11 cellular contexts compared by ENCODE assay signal in genomic region chr4:38669233-38669632, GRCh38. TPM values are rescaled to one million over a fixed set of nuclear protein-coding genes. Genes with fewer than 3 reads are reported as not detected.
DNase-seq lines count a peak whose midpoint lies in the region; ATAC-seq and TF ChIP-seq lines count a peak whose summit lies in the region.
"Had no signal": no experiment of that assay in that cellular context is flagged by ENCODE, and none has a peak within 500 bp of the region (broad histone marks: within the 10 kb centered on the region; RNA-seq: fewer than 3 reads in every experiment).

No MANE protein-coding gene starts in this region.

- peaks cover 33% of the 10 kb centered on the region for H3F3A ChIP-seq in smooth muscle cell (ENCODE audit: low read depth)

- H2AFZ ChIP-seq in smooth muscle cell (ENCODE audit: low read depth) = no peak overlapping the region

- no peaks in the 10 kb centered on the region for H3K36me3 Mint-ChIP-seq in activated naive CD8-positive, alpha-beta T cell

- peak overlapping the region; percentile 79 for H3K27ac Mint-ChIP-seq in activated naive CD8-positive, alpha-beta T cell

- 57% methylated on average over 7 of the region's 7 CpGs for WGBS in smooth muscle cell (ENCODE audit: low lambda C conversion rate)

- no peaks in the 10 kb centered on the region for H3K27me3 Mint-ChIP-seq in activated naive CD8-positive, alpha-beta T cell

- H3K9me3 ChIP-seq in smooth muscle cell (replicated peaks; ENCODE audit: low read depth) = no peaks in the 10 kb centered on the region

- no peaks in the 10 kb centered on the region for H3K27me3 ChIP-seq in smooth muscle cell (ENCODE audit: low read depth)

- peak overlapping the region; percentile 30 for H3K4me3 Mint-ChIP-seq in activated naive CD8-positive, alpha-beta T cell

- DNase-seq in HUDEP-2 (lab: John Stamatoyannopoulos, UW; ENCODE audit: unreplicated experiment in 76 of 76) (peak in 39 of 76 experiments; percentile 5 to 56 (median 26)), islet precursor cell (peak; percentile 74), smooth muscle cell (lab: John Stamatoyannopoulos, UW; ENCODE audit: unreplicated experiment) (no peak), NAMALWA (ENCODE audit: low spot score) (no peak)
- DNase-seq in stimulated activated CD4-positive, alpha-beta T cell treated with anti-CD3 and anti-CD28 coated beads, Interleukin-1b, Interleukin-23, amount 100 ng/mL, for 48 hours = no peak
- DNase-seq: MV-4-11; stimulated activated CD4-positive, alpha-beta T cell treated with anti-CD3 and anti-CD28 coated beads, Interleukin-15, amount 100 ng/mL, for 24 hours; T1000 had no signal

- H3K4me1 Mint-ChIP-seq in activated naive CD8-positive, alpha-beta T cell (ENCODE audit: low read depth) = peaks cover 87% of the 10 kb centered on the region

- no peak for TF ChIP-seq CTCF in smooth muscle cell (IDR thresholded peaks at IDR 0.05; ENCODE audit: borderline replicate concordance, insufficient read depth, poor library complexity, severe bottlenecking)

- H3K4me3 ChIP-seq in smooth muscle cell = peak overlapping the region; percentile 98

- H3K79me2 ChIP-seq in smooth muscle cell (ENCODE audit: low read depth) = peaks cover 90% of the 10 kb centered on the region

- no peak for ATAC-seq in HG03354 (IDR thresholded peaks at IDR 0.05; ENCODE audit: poor library complexity, severe bottlenecking, unreplicated experiment)
- ATAC-seq in GM19351 (IDR thresholded peaks at IDR 0.05; ENCODE audit: unreplicated experiment) = no peak

- peaks cover 79% of the 10 kb centered on the region for H3K4me1 ChIP-seq in smooth muscle cell (ENCODE audit: low read depth)

- peak overlapping the region; percentile 88 for H3K4me2 ChIP-seq in smooth muscle cell

- H3K9me3 Mint-ChIP-seq in activated naive CD8-positive, alpha-beta T cell (ENCODE audit: low read depth) = no peaks in the 10 kb centered on the region

- peak overlapping the region; percentile 95 for H3K9ac ChIP-seq in smooth muscle cell (ENCODE audit: low read depth)

- H4K20me1 ChIP-seq in smooth muscle cell (ENCODE audit: low read depth) = peaks cover 41% of the 10 kb centered on the region

- no peaks in the 10 kb centered on the region for H3K36me3 ChIP-seq in smooth muscle cell (ENCODE audit: low read depth)

- H3K27ac ChIP-seq in smooth muscle cell (ENCODE audit: low read depth) = peak overlapping the region; percentile 99

RNA-seq across cellular contexts. Expression of gene KLF3, which starts 5.2 kb away (rescaled TPM):
- total RNA-seq in smooth muscle cell = 31.0 and 37.5 TPM in 2 replicates
- 25.9 and 26.0 TPM in 2 replicates for polyA plus RNA-seq in smooth muscle cell

Comparison
In these comparisons a context has a peak if more than half of its experiments do, and no peak if none do; other contexts are left out.
1. DNase-seq: peak in HUDEP-2 (39 of 76) and islet precursor cell (single experiment); none in smooth muscle cell (single experiment), NAMALWA (single experiment) and stimulated activated CD4-positive, alpha-beta T cell treated with anti-CD3 and anti-CD28 coated beads, Interleukin-1b, Interleukin-23, amount 100 ng/mL, for 48 hours (single experiment).